In the genomic region with DNA sequence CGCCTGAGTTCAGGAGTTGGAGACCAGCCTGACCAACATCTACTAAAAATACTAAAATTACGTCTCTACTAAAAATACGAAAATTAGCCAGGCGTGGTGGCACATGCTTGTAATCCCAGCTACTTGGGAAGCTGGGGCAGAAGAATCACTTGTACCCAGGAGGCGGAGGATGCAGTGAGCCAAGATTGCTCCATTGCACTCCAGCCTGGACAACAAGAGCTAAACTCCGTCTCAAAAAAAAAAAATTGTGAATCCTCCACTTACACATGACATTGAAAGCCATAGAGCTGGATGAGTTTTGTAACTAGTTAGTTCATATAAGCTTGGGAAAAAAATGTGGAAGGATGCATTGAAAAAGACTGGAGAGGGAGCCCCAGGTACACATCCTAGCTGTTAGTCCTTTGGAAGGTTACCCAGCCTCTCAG, we compare ENCODE assay signal across 8 cellular contexts. TPM values are rescaled to one million over a fixed set of nuclear protein-coding genes. Genes with fewer than 3 reads are reported as not detected.
DNase-seq lines count a peak whose midpoint lies in the region; ATAC-seq, FAIRE-seq and TF ChIP-seq lines count a peak whose summit lies in the region.

No MANE protein-coding gene starts in this region.

- peak overlapping the region; percentile 10 for H3K4me3 ChIP-seq in hepatocyte
- peak overlapping the region in 1 of 2 donors; percentile 31 for H3K4me3 ChIP-seq in small intestine (ENCODE audit: low read depth in 1 of 2, low read length in 2 of 2)

- H3K79me1 ChIP-seq in H9 (ENCODE audit: insufficient read depth, low read depth, low read length, poor library complexity, severe bottlenecking), result peaks cover 12% of the 10 kb centered on the region

- H3K4me2 ChIP-seq in H9 (ENCODE audit: insufficient read depth, insufficient read length, low read length), result peak overlapping the region; percentile 57
- H3K4me2 ChIP-seq in hepatocyte, result peak overlapping the region; percentile 73

- no peak overlapping the region for H2BK20ac ChIP-seq in H9 (ENCODE audit: low read depth, low read length, poor library complexity, severe bottlenecking)

- H3K4me1 Mint-ChIP-seq in H9, result peaks cover 14 to 18% of the 10 kb centered on the region in 2 experiments
- H3K4me1 Mint-ChIP-seq in activated CD4-positive, alpha-beta memory T cell treated with anti-CD3 and anti-CD28 coated beads for 36 hours (ENCODE audit: low read depth), result peaks cover 20% of the 10 kb centered on the region

- H3K27me3 Mint-ChIP-seq in H9 (ENCODE audit: low read depth), result peaks cover 32% of the 10 kb centered on the region
- H3K27me3 Mint-ChIP-seq in activated CD4-positive, alpha-beta memory T cell treated with anti-CD3 and anti-CD28 coated beads for 36 hours, result no peaks in the 10 kb centered on the region

- no peak for ATAC-seq in GM18520 (IDR thresholded peaks at IDR 0.05; ENCODE audit: unreplicated experiment)
- no peak for ATAC-seq in GM21529 (IDR thresholded peaks at IDR 0.05; ENCODE audit: unreplicated experiment)

- no peak for FAIRE-seq in small intestine (lab: Jason Lieb, UNC)

- no peaks in the 10 kb centered on the region for H3K27me3 ChIP-seq in H9 (ENCODE audit: insufficient read depth, low read length)
- H3K27me3 ChIP-seq in hepatocyte, result no peaks in the 10 kb centered on the region
- H3K27me3 ChIP-seq in small intestine (ENCODE audit: control insufficient read depth in 2 of 2, insufficient read depth in 2 of 2, low read length in 2 of 2), result no peaks in the 10 kb centered on the region

- POLR2A ChIA-PET in activated CD4-positive, alpha-beta memory T cell treated with anti-CD3 and anti-CD28 coated beads for 36 hours (lab: Charles Lee), result interaction anchor here (0.7 to 3.1 kb wide), 16 partner anchors 10 to 475 kb away, joined by 3 to 28 read pairs (median 4); a partner anchor contains a TSS

- H3T11ph ChIP-seq in H9 (ENCODE audit: low read length), result no peak overlapping the region

- H3K4ac ChIP-seq in H9 (ENCODE audit: low read depth, low read length), result no peak overlapping the region

- H3K9me2 ChIP-seq in hepatocyte (replicated peaks; ENCODE audit: insufficient read depth), result no peaks in the 10 kb centered on the region

- no peak overlapping the region for H3K23ac ChIP-seq in H9 (ENCODE audit: insufficient read length, low read depth, low read length)

- no peak overlapping the region for H2BK120ac ChIP-seq in H9 (ENCODE audit: low read depth, low read length, poor library complexity, severe bottlenecking)

- TF ChIP-seq CTCF in H9 (conservative IDR thresholded peaks at IDR 0.05), result no peak
- TF ChIP-seq CTCF in hepatocyte (IDR thresholded peaks at IDR 0.05; ENCODE audit: poor library complexity), result no peak

- CTCF ChIA-PET in activated CD4-positive, alpha-beta memory T cell treated with anti-CD3 and anti-CD28 coated beads for 36 hours (lab: Charles Lee), result interaction anchor here (0.7 to 5.3 kb wide), 21 partner anchors 11 to 556 kb away, joined by 3 to 40 read pairs (median 4); a partner anchor contains a TSS

- H3K27ac Mint-ChIP-seq in H9, result peak overlapping the region in 2 of 3 experiments; percentile 75 to 90; a peak in 3 of 7 replicates
- H3K27ac Mint-ChIP-seq in activated CD4-positive, alpha-beta memory T cell treated with anti-CD3 and anti-CD28 coated beads for 36 hours, result peak overlapping the region; percentile 66

- H4K5ac ChIP-seq in H9 (ENCODE audit: insufficient read length, low read depth, low read length), result no peak overlapping the region

- H2BK12ac ChIP-seq in H9 (ENCODE audit: insufficient read length, low read depth, low read length), result no peak overlapping the region

- no peak overlapping the region for H3K56ac ChIP-seq in H9 (ENCODE audit: insufficient read length, low read depth, low read length)

- H3K18ac ChIP-seq in H9 (ENCODE audit: insufficient read length, low read depth, low read length), result no peak overlapping the region

- H3K9ac ChIP-seq in H9 (ENCODE audit: extremely low read depth, insufficient read length, low read length), result no peak overlapping the region

- H2BK15ac ChIP-seq in H9 (ENCODE audit: low read depth, low read length), result no peak overlapping the region

- intact Hi-C loops in activated CD4-positive, alpha-beta memory T cell treated with anti-CD3 and anti-CD28 coated beads for 36 hours (cut with micrococcal nuclease), result loop anchor here (1.0 kb wide), 5 partner anchors 14 to 467 kb away; a partner anchor contains a TSS

- H4K91ac ChIP-seq in H9 (ENCODE audit: insufficient read length, low read depth, low read length), result no peak overlapping the region

- peak overlapping the region; percentile 99 for H3K4me3 Mint-ChIP-seq in H9
- peak overlapping the region; percentile 86 for H3K4me3 Mint-ChIP-seq in activated CD4-positive, alpha-beta memory T cell treated with anti-CD3 and anti-CD28 coated beads for 36 hours

- H3K9me3 Mint-ChIP-seq in H9, result no peaks in the 10 kb centered on the region
- H3K9me3 Mint-ChIP-seq in activated CD4-positive, alpha-beta memory T cell treated with anti-CD3 and anti-CD28 coated beads for 36 hours, result no peaks in the 10 kb centered on the region

- peaks cover 12% of the 10 kb centered on the region for H3K23me2 ChIP-seq in H9 (ENCODE audit: insufficient read length, low read depth, low read length, poor library complexity, severe bottlenecking)

- H3K9me3 ChIP-seq in H9 (ENCODE audit: control insufficient read depth, low read depth, low read length) (no peaks in the 10 kb centered on the region), hepatocyte (ENCODE audit: low read depth) (no peaks in the 10 kb centered on the region), small intestine (ENCODE audit: control insufficient read depth, low read depth) (no peaks in the 10 kb centered on the region)

- H3K79me2 ChIP-seq in H9 (ENCODE audit: insufficient read depth, low read length) (peaks cover 16% of the 10 kb centered on the region; the same call in 1 of the 2 replicates), hepatocyte (peaks cover 39% of the 10 kb centered on the region)

- DNase-seq in H9, result no peak
- DNase-seq in activated CD4-positive, alpha-beta memory T cell treated with anti-CD3 and anti-CD28 coated beads for 36 hours, result no peak
- DNase-seq in hepatocyte (ENCODE audit: low spot score), result no peak
- no peak for DNase-seq in small intestine
- DNase-seq in NOMO-1 treated with DMSO at 0.1 percent for 48 hours (lab: John Stamatoyannopoulos, UW; ENCODE audit: unreplicated experiment), result no peak
- no peak for DNase-seq in ureter (ENCODE audit: low spot score)

- H3K36me3 ChIP-seq in hepatocyte (replicated peaks; ENCODE audit: insufficient read depth, low read depth) (no peaks in the 10 kb centered on the region), small intestine (ENCODE audit: control insufficient read depth in 2 of 2, insufficient read depth in 2 of 2, low read length in 2 of 2) (peaks cover 1 to 2% of the 10 kb centered on the region in 2 donors)

- H3K4me1 ChIP-seq in H9 (ENCODE audit: insufficient read depth, low read length) (no peaks in the 10 kb centered on the region), hepatocyte (ENCODE audit: insufficient read depth) (peaks cover 10% of the 10 kb centered on the region), small intestine (ENCODE audit: control insufficient read depth in 2 of 2, insufficient read depth in 1 of 2, low read depth in 1 of 2, low read length in 1 of 2) (peaks cover 0 to 5% of the 10 kb centered on the region in 2 donors)

- H2AFZ ChIP-seq in H9 (ENCODE audit: low read length) (no peak overlapping the region), hepatocyte (peak overlapping the region; percentile 67)

- H4K20me1 ChIP-seq in H9 (ENCODE audit: control insufficient read depth, insufficient read depth, insufficient read length) (no peaks in the 10 kb centered on the region), hepatocyte (ENCODE audit: insufficient read depth, poor library complexity, severe bottlenecking) (peaks cover 25% of the 10 kb centered on the region)

- no peak overlapping the region for H2BK5ac ChIP-seq in H9 (ENCODE audit: insufficient read length, low read length)

- WGBS in H9 (ENCODE audit: extremely low coverage, insufficient read length, low lambda C conversion rate), result no CpG with 5 or more reads among the region's 6 CpGs
- 78% methylated on average over 6 of the region's 6 CpGs for WGBS in hepatocyte (ENCODE audit: low lambda C conversion rate, missing lambda C conversion rate)
- WGBS in small intestine, 3 donors, result 65 to 69% (median 67%) methylated on average over 6 of the region's 6 CpGs

- H2AK5ac ChIP-seq in H9 (ENCODE audit: insufficient read length, low read length), result no peak overlapping the region

- no peak overlapping the region for H3K27ac ChIP-seq in H9 (ENCODE audit: insufficient read length, low read depth, low read length)
- H3K27ac ChIP-seq in hepatocyte, result peak overlapping the region; percentile 86
- peak overlapping the region; percentile 81 to 90 for H3K27ac ChIP-seq in small intestine (ENCODE audit: low read depth in 1 of 2, low read length in 1 of 2)

- no peak overlapping the region for H4K8ac ChIP-seq in H9 (replicated peaks; ENCODE audit: insufficient read length, low read depth, low read length)

- no peak overlapping the region for H3K14ac ChIP-seq in H9 (ENCODE audit: insufficient read depth, low read length)

- H3K36me3 Mint-ChIP-seq in H9 (ENCODE audit: insufficient read depth in 1 of 3, low read depth in 3 of 3), result peaks cover 10 to 17% (median 10%) of the 10 kb centered on the region in 3 experiments; a peak in 6 of 7 replicates
- H3K36me3 Mint-ChIP-seq in activated CD4-positive, alpha-beta memory T cell treated with anti-CD3 and anti-CD28 coated beads for 36 hours, result peaks cover 25% of the 10 kb centered on the region

RNA-seq across cellular contexts. Expression of a gene that starts 0.5 kb away (rescaled TPM):
- total RNA-seq in H9 (2021), result 185 and 189 TPM in 2 replicates
- total RNA-seq in activated CD4-positive, alpha-beta memory T cell treated with anti-CD3 and anti-CD28 coated beads for 36 hours, result 100 to 1,000 TPM; 214 to 224 TPM
- 250 and 263 TPM in 2 replicates for total RNA-seq in hepatocyte
- polyA plus RNA-seq in hepatocyte, result 278 and 312 TPM in 2 replicates
- 100 to 1,000 TPM; 147 to 182 (median 149) TPM for polyA plus RNA-seq in small intestine
- 139 TPM for total RNA-seq in ureter

RNA-seq across cellular contexts. Expression of a gene that starts 13.9 kb away (rescaled TPM):
- total RNA-seq in H9 (2021) (1.5 and 2.4 TPM in 2 replicates), hepatocyte (0.12 and 0.60 TPM in 2 replicates), ureter (0.86 TPM)
- 1 to 10 TPM in 1 of 2 experiments, under 1 TPM in 1; 0.41 to 1.2 TPM for total RNA-seq in activated CD4-positive, alpha-beta memory T cell treated with anti-CD3 and anti-CD28 coated beads for 36 hours
- polyA plus RNA-seq in hepatocyte (1.1 and 1.6 TPM in 2 replicates), small intestine (10 to 100 TPM in 2 of 3 donors, 1 to 10 TPM in 1; 1.7 to 16.1 (median 14.6) TPM)

RNA-seq across cellular contexts. Expression of a gene that starts 14.6 kb away (rescaled TPM):
- 11.5 and 16.4 TPM in 2 replicates for total RNA-seq in H9 (2021)
- 1 to 10 TPM; 5.5 to 6.0 TPM for total RNA-seq in activated CD4-positive, alpha-beta memory T cell treated with anti-CD3 and anti-CD28 coated beads for 36 hours
- 0.68 and 4.0 TPM in 2 replicates for total RNA-seq in hepatocyte
- 2.3 and 3.9 TPM in 2 replicates for polyA plus RNA-seq in hepatocyte
- 1 to 10 TPM in 2 of 3 donors, under 1 TPM in 1; 0.85 to 2.7 (median 2.5) TPM for polyA plus RNA-seq in small intestine
- total RNA-seq in ureter, result 2.1 TPM

RNA-seq across cellular contexts. Expression of a gene that starts 29.0 kb away (rescaled TPM):
- 15.0 and 16.4 TPM in 2 replicates for total RNA-seq in H9 (2021)
- 10 to 100 TPM; 29.8 to 31.9 TPM for total RNA-seq in activated CD4-positive, alpha-beta memory T cell treated with anti-CD3 and anti-CD28 coated beads for 36 hours
- 9.9 and 17.3 TPM in 2 replicates for total RNA-seq in hepatocyte
- polyA plus RNA-seq in hepatocyte, result 20.2 and 27.7 TPM in 2 replicates
- 10 to 100 TPM; 23.6 to 47.2 (median 46.5) TPM for polyA plus RNA-seq in small intestine
- total RNA-seq in ureter, result 23.8 TPM

RNA-seq across cellular contexts. Expression of a gene that starts 38.3 kb away (rescaled TPM):
- total RNA-seq in H9 (2021) (3.0 and 3.7 TPM in 2 replicates), hepatocyte (14.5 and 19.1 TPM in 2 replicates), ureter (11.9 TPM)
- 1 to 10 TPM; 3.3 to 3.4 TPM for total RNA-seq in activated CD4-positive, alpha-beta memory T cell treated with anti-CD3 and anti-CD28 coated beads for 36 hours
- polyA plus RNA-seq in hepatocyte (26.1 and 38.0 TPM in 2 replicates), small intestine (1 to 10 TPM; 1.9 to 3.4 (median 2.0) TPM)
